20 cellular contexts compared by ENCODE assay signal in the genomic region with DNA sequence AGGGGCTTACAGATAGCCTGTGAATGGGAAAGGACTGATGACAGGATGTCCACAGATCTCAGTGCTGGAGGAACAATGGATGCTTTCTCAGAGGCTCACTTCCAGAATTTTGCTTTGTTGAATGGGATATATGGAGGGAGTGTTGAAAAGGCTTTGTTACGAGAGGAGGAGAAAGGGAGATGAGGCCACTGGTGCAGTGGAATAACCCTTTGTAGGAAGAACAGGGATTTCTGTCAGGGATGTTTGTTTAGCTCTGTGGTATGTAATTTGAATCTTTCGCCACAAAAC.
"Had no signal": no experiment of that assay in that cellular context is flagged by ENCODE, and none has a peak within 500 bp of the region (broad histone marks: within the 10 kb centered on the region; RNA-seq: fewer than 3 reads in every experiment).

No MANE protein-coding gene starts in this region.

- H3K36me3 ChIP-seq: esophagus muscularis mucosa, left ventricle myocardium inferior, tibial nerve, uterus had no signal

- ATAC-seq: naive thymus-derived CD4-positive, alpha-beta T cell had no signal

- H3K27me3 ChIP-seq: esophagus muscularis mucosa, tibial nerve, uterus had no signal

- H3K4me1 ChIP-seq: uterus had no signal

- H3K9me3 ChIP-seq: esophagus muscularis mucosa, left ventricle myocardium inferior, tibial nerve, uterus had no signal

- H3K4me1 Mint-ChIP-seq: naive thymus-derived CD4-positive, alpha-beta T cell had no signal

- H3K4me3 Mint-ChIP-seq: activated naive CD8-positive, alpha-beta T cell; immature natural killer cell; naive thymus-derived CD4-positive, alpha-beta T cell had no signal

- H3K27ac Mint-ChIP-seq: activated naive CD8-positive, alpha-beta T cell; immature natural killer cell; naive thymus-derived CD4-positive, alpha-beta T cell had no signal

- H3K4me3 ChIP-seq: esophagus muscularis mucosa, left ventricle myocardium inferior, tibial nerve, uterus had no signal

- DNase-seq: activated CD4-positive, alpha-beta T cell treated with anti-CD3 and anti-CD28 coated beads, Interleukin-2, amount 50 U/mL, for 4 hours; cerebellar nuclear complex; cortex of kidney; effector CD8-positive, alpha-beta T cell; immature natural killer cell; kidney glomerular epithelial cell; left ventricle myocardium inferior; mammary epithelial cell; naive thymus-derived CD4-positive, alpha-beta T cell; posterior cingulate gyrus; retina; stimulated activated CD4-positive, alpha-beta T cell treated with anti-CD3 and anti-CD28 coated beads, Interleukin-12 subunit alpha, Interleukin-12 subunit beta, amount 100 ng/mL, for 4 hours; stimulated activated CD4-positive, alpha-beta T cell treated with anti-CD3 and anti-CD28 coated beads, Interleukin-1b, Interleukin-23, amount 100 ng/mL, for 48 hours; stimulated activated CD8-positive, alpha-beta memory T cell treated with anti-CD3 and anti-CD28 coated beads, Interleukin-4, amount 100 ng/mL, for 48 hours; stimulated activated naive CD4-positive, alpha-beta T cell treated with Interleukin-2 at 50 U/mL for 16 hours; T-helper 2 cell; uterus had no signal

- H3K36me3 Mint-ChIP-seq: activated naive CD8-positive, alpha-beta T cell; immature natural killer cell; naive thymus-derived CD4-positive, alpha-beta T cell had no signal

- H3K27ac ChIP-seq: esophagus muscularis mucosa, left ventricle myocardium inferior, tibial nerve, uterus had no signal
